Comparison of ENCODE assay signal across 11 cellular contexts in genomic region chr12:11578461-11578993, GRCh38.
A peak's percentile ranks its signal among the peaks of the same experiment; 100 is the strongest.
DNase-seq lines count a peak whose midpoint lies in the region; ATAC-seq lines count a peak whose summit lies in the region.
"Had no signal": no experiment of that assay in that cellular context is flagged by ENCODE, and none has a peak within 500 bp of the region (broad histone marks: within the 10 kb centered on the region; RNA-seq: fewer than 3 reads in every experiment).

No MANE protein-coding gene starts in this region.

- ATAC-seq in GM18511 (IDR thresholded peaks at IDR 0.05; ENCODE audit: unreplicated experiment) (peak; percentile 85), GM19455 (IDR thresholded peaks at IDR 0.05; ENCODE audit: unreplicated experiment) (peak; percentile 64), HG02981 (IDR thresholded peaks at IDR 0.05; ENCODE audit: unreplicated experiment) (peak; percentile 70)
- ATAC-seq in activated T-cell treated with anti-CD3 and anti-CD28 coated beads, Interleukin-2, amount 50 U/mL, for 72 hours (replicated peaks in 1 of 2), result peak; percentile 80 to 83
- ATAC-seq: psoas muscle had no signal

- H3K36me3 Mint-ChIP-seq in activated T-cell treated with anti-CD3 and anti-CD28 coated beads, Interleukin-2, amount 50 U/mL, for 72 hours (ENCODE audit: insufficient read depth in 2 of 2), result peaks cover 4 to 5% of the 10 kb centered on the region in 2 donors

- H3K4me3 Mint-ChIP-seq in activated T-cell treated with anti-CD3 and anti-CD28 coated beads, Interleukin-2, amount 50 U/mL, for 72 hours, result peak overlapping the region; percentile 15 to 45

- peaks cover 16% of the 10 kb centered on the region for H3K27me3 Mint-ChIP-seq in activated T-cell treated with anti-CD3 and anti-CD28 coated beads, Interleukin-2, amount 50 U/mL, for 72 hours (ENCODE audit: low read depth)

- peaks cover 36% of the 10 kb centered on the region for H3K4me1 Mint-ChIP-seq in activated T-cell treated with anti-CD3 and anti-CD28 coated beads, Interleukin-2, amount 50 U/mL, for 72 hours (ENCODE audit: low read depth)

- peaks cover 3 to 6% of the 10 kb centered on the region in 2 donors for H3K9me3 Mint-ChIP-seq in activated T-cell treated with anti-CD3 and anti-CD28 coated beads, Interleukin-2, amount 50 U/mL, for 72 hours

- peak; percentile 25 to 42 for DNase-seq in activated T-cell treated with anti-CD3 and anti-CD28 coated beads, Interleukin-2, amount 50 U/mL, for 72 hours
- DNase-seq in NCI-H748 treated with DMSO at 0.1 percent for 48 hours (lab: John Stamatoyannopoulos, UW) (no peak), NCI-H128 (lab: John Stamatoyannopoulos, UW; ENCODE audit: unreplicated experiment) (no peak), NCI-H2081 treated with DMSO at 0.1 percent for 48 hours (lab: John Stamatoyannopoulos, UW) (no peak)
- DNase-seq: central memory CD4-positive, alpha-beta T cell; NCI-H345; psoas muscle; SW 1271 had no signal

- H3K27ac Mint-ChIP-seq in activated T-cell treated with anti-CD3 and anti-CD28 coated beads, Interleukin-2, amount 50 U/mL, for 72 hours, result peak overlapping the region; percentile 3

Comparison
In these comparisons a context has a peak if more than half of its experiments do, and no peak if none do; other contexts are left out.
1. DNase-seq: peak in activated T-cell treated with anti-CD3 and anti-CD28 coated beads, Interleukin-2, amount 50 U/mL, for 72 hours (2 of 2); none in NCI-H748 treated with DMSO at 0.1 percent for 48 hours (single experiment), NCI-H128 (single experiment) and NCI-H2081 treated with DMSO at 0.1 percent for 48 hours (single experiment).
2. Peak in every context shown above with its lines, with median percentiles within 50 percentile points of each other: ATAC-seq.